2 cellular contexts compared by ENCODE assay signal in the genomic region with DNA sequence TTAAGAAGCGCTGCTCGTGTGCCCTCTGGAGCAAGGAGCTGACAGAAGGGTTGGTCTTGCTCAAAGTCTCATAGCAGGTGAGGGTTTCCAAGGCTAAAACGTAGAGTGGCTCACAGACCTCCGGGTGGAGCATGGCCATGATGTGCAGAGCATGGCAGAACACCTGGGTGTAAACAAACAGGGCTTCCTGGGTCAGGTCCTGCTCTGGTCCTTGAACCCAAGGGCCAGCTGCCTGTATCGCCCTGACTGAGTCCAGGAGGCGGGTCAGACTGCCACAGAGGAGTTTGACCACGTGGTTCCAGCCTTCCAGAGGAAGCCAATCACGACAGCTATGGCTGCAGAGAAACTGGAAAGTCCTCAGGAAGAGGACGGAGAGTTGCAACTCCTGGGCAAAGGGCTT.
TF ChIP-seq lines count a peak whose summit lies in the region.

No MANE protein-coding gene starts in this region.

TF ChIP-seq in WTC11, 78 proteins besides CTCF, POLR2A, EP300 and RAD21:
- TF ChIP-seq, protein P1, sequence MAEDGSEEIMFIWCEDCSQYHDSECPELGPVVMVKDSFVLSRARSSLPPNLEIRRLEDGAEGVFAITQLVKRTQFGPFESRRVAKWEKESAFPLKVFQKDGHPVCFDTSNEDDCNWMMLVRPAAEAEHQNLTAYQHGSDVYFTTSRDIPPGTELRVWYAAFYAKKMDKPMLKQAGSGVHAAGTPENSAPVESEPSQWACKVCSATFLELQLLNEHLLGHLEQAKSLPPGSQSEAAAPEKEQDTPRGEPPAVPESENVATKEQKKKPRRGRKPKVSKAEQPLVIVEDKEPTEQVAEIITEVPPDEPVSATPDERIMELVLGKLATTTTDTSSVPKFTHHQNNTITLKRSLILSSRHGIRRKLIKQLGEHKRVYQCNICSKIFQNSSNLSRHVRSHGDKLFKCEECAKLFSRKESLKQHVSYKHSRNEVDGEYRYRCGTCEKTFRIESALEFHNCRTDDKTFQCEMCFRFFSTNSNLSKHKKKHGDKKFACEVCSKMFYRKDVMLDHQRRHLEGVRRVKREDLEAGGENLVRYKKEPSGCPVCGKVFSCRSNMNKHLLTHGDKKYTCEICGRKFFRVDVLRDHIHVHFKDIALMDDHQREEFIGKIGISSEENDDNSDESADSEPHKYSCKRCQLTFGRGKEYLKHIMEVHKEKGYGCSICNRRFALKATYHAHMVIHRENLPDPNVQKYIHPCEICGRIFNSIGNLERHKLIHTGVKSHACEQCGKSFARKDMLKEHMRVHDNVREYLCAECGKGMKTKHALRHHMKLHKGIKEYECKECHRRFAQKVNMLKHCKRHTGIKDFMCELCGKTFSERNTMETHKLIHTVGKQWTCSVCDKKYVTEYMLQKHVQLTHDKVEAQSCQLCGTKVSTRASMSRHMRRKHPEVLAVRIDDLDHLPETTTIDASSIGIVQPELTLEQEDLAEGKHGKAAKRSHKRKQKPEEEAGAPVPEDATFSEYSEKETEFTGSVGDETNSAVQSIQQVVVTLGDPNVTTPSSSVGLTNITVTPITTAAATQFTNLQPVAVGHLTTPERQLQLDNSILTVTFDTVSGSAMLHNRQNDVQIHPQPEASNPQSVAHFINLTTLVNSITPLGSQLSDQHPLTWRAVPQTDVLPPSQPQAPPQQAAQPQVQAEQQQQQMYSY (CRISPR knock-in tag; IDR thresholded peaks at IDR 0.05), result 0 out of 2 replicates have a peak, but pooled peaks have one; percentile 8
- no peak for TF ChIP-seq ZNF317 (CRISPR knock-in tag; IDR thresholded peaks at IDR 0.05; ENCODE audit: borderline replicate concordance, low read depth)

TF ChIP-seq in HepG2, 621 proteins besides CTCF, POLR2A, EP300 and RAD21 (continues in another document):
- TF ChIP-seq ZNF343 (CRISPR knock-in tag; IDR thresholded peaks at IDR 0.05) (no peak), ZC3H13 (CRISPR knock-in tag; IDR thresholded peaks at IDR 0.05) (0 out of 2 replicates have a peak, but pooled peaks have one; percentile 39), BORCS8-MEF2B (CRISPR knock-in tag; IDR thresholded peaks at IDR 0.05) (0 out of 2 replicates have a peak, but pooled peaks have one; percentile 47), NPAS2 (CRISPR knock-in tag; IDR thresholded peaks at IDR 0.05; ENCODE audit: borderline replicate concordance) (no peak), PITX1 (CRISPR knock-in tag; IDR thresholded peaks at IDR 0.05) (no peak), MTA1 (CRISPR knock-in tag; IDR thresholded peaks at IDR 0.05; ENCODE audit: borderline replicate concordance) (no peak), PPARG (CRISPR knock-in tag; conservative IDR thresholded peaks at IDR 0.05) (no peak), FOXA3 (CRISPR knock-in tag; IDR thresholded peaks at IDR 0.05) (peak; percentile 55), NR2F1 (CRISPR knock-in tag; IDR thresholded peaks at IDR 0.05) (0 out of 4 replicates have a peak, but pooled peaks of 1 of the 2 experiments have one; percentile 32), FOXP1 (IDR thresholded peaks at IDR 0.05) (no peak), FOXP1 (CRISPR knock-in tag; IDR thresholded peaks at IDR 0.05) (0 out of 2 replicates have a peak, but pooled peaks have one; percentile 41), ZMYM4 (CRISPR knock-in tag; IDR thresholded peaks at IDR 0.05) (peak; percentile 60), SP5 (CRISPR knock-in tag; IDR thresholded peaks at IDR 0.05; ENCODE audit: borderline replicate concordance, low read depth) (peak; percentile 42; the same call in 1 of the 2 replicates), NFKB2 (CRISPR knock-in tag; IDR thresholded peaks at IDR 0.05; ENCODE audit: borderline replicate concordance) (peak; percentile 62; the same call in 1 of the 2 replicates), SKI (IDR thresholded peaks at IDR 0.05; ENCODE audit: partially characterized antibody) (no peak), PLRG1 (conservative IDR thresholded peaks at IDR 0.05) (no peak), SALL1 (CRISPR knock-in tag; IDR thresholded peaks at IDR 0.05) (peak; percentile 44; the same call in 1 of the 2 replicates), ARNT (IDR thresholded peaks at IDR 0.05) (no peak), ZMYM2 (CRISPR knock-in tag; IDR thresholded peaks at IDR 0.05) (0 out of 2 replicates have a peak, but pooled peaks have one; percentile 25), ZNF644 (CRISPR knock-in tag; IDR thresholded peaks at IDR 0.05; ENCODE audit: low read depth) (0 out of 2 replicates have a peak, but pooled peaks have one; percentile 11), RARA (CRISPR knock-in tag; IDR thresholded peaks at IDR 0.05) (peak; percentile 55; the same call in 1 of the 2 replicates), GABPB1 (CRISPR knock-in tag; IDR thresholded peaks at IDR 0.05) (0 out of 2 replicates have a peak, but pooled peaks have one; percentile 22), KMT2A (CRISPR knock-in tag; IDR thresholded peaks at IDR 0.05) (peak; percentile 33; the same call in 1 of the 2 replicates)
- TF ChIP-seq, protein P2, sequence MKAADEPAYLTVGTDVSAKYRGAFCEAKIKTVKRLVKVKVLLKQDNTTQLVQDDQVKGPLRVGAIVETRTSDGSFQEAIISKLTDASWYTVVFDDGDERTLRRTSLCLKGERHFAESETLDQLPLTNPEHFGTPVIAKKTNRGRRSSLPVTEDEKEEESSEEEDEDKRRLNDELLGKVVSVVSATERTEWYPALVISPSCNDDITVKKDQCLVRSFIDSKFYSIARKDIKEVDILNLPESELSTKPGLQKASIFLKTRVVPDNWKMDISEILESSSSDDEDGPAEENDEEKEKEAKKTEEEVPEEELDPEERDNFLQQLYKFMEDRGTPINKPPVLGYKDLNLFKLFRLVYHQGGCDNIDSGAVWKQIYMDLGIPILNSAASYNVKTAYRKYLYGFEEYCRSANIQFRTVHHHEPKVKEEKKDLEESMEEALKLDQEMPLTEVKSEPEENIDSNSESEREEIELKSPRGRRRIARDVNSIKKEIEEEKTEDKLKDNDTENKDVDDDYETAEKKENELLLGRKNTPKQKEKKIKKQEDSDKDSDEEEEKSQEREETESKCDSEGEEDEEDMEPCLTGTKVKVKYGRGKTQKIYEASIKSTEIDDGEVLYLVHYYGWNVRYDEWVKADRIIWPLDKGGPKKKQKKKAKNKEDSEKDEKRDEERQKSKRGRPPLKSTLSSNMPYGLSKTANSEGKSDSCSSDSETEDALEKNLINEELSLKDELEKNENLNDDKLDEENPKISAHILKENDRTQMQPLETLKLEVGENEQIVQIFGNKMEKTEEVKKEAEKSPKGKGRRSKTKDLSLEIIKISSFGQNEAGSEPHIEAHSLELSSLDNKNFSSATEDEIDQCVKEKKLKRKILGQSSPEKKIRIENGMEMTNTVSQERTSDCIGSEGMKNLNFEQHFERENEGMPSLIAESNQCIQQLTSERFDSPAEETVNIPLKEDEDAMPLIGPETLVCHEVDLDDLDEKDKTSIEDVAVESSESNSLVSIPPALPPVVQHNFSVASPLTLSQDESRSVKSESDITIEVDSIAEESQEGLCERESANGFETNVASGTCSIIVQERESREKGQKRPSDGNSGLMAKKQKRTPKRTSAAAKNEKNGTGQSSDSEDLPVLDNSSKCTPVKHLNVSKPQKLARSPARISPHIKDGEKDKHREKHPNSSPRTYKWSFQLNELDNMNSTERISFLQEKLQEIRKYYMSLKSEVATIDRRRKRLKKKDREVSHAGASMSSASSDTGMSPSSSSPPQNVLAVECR (CRISPR knock-in tag; IDR thresholded peaks at IDR 0.05; ENCODE audit: borderline replicate concordance), result peak; percentile 68; the same call in 1 of the 2 replicates
- TF ChIP-seq, protein P3, sequence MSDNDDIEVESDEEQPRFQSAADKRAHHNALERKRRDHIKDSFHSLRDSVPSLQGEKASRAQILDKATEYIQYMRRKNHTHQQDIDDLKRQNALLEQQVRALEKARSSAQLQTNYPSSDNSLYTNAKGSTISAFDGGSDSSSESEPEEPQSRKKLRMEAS (IDR thresholded peaks at IDR 0.05), result peak; percentile 59
- TF ChIP-seq, protein P4, sequence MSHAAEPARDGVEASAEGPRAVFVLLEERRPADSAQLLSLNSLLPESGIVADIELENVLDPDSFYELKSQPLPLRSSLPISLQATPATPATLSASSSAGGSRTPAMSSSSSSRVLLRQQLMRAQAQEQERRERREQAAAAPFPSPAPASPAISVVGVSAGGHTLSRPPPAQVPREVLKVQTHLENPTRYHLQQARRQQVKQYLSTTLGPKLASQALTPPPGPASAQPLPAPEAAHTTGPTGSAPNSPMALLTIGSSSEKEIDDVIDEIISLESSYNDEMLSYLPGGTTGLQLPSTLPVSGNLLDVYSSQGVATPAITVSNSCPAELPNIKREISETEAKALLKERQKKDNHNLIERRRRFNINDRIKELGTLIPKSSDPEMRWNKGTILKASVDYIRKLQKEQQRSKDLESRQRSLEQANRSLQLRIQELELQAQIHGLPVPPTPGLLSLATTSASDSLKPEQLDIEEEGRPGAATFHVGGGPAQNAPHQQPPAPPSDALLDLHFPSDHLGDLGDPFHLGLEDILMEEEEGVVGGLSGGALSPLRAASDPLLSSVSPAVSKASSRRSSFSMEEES (CRISPR knock-in tag; IDR thresholded peaks at IDR 0.05), result no peak
- TF ChIP-seq, protein P5, sequence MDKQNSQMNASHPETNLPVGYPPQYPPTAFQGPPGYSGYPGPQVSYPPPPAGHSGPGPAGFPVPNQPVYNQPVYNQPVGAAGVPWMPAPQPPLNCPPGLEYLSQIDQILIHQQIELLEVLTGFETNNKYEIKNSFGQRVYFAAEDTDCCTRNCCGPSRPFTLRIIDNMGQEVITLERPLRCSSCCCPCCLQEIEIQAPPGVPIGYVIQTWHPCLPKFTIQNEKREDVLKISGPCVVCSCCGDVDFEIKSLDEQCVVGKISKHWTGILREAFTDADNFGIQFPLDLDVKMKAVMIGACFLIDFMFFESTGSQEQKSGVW (CRISPR knock-in tag; IDR thresholded peaks at IDR 0.05; ENCODE audit: borderline replicate concordance), result no peak
- TF ChIP-seq, protein P6, sequence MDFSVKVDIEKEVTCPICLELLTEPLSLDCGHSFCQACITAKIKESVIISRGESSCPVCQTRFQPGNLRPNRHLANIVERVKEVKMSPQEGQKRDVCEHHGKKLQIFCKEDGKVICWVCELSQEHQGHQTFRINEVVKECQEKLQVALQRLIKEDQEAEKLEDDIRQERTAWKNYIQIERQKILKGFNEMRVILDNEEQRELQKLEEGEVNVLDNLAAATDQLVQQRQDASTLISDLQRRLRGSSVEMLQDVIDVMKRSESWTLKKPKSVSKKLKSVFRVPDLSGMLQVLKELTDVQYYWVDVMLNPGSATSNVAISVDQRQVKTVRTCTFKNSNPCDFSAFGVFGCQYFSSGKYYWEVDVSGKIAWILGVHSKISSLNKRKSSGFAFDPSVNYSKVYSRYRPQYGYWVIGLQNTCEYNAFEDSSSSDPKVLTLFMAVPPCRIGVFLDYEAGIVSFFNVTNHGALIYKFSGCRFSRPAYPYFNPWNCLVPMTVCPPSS (IDR thresholded peaks at IDR 0.05), result no peak
- TF ChIP-seq, protein P7, sequence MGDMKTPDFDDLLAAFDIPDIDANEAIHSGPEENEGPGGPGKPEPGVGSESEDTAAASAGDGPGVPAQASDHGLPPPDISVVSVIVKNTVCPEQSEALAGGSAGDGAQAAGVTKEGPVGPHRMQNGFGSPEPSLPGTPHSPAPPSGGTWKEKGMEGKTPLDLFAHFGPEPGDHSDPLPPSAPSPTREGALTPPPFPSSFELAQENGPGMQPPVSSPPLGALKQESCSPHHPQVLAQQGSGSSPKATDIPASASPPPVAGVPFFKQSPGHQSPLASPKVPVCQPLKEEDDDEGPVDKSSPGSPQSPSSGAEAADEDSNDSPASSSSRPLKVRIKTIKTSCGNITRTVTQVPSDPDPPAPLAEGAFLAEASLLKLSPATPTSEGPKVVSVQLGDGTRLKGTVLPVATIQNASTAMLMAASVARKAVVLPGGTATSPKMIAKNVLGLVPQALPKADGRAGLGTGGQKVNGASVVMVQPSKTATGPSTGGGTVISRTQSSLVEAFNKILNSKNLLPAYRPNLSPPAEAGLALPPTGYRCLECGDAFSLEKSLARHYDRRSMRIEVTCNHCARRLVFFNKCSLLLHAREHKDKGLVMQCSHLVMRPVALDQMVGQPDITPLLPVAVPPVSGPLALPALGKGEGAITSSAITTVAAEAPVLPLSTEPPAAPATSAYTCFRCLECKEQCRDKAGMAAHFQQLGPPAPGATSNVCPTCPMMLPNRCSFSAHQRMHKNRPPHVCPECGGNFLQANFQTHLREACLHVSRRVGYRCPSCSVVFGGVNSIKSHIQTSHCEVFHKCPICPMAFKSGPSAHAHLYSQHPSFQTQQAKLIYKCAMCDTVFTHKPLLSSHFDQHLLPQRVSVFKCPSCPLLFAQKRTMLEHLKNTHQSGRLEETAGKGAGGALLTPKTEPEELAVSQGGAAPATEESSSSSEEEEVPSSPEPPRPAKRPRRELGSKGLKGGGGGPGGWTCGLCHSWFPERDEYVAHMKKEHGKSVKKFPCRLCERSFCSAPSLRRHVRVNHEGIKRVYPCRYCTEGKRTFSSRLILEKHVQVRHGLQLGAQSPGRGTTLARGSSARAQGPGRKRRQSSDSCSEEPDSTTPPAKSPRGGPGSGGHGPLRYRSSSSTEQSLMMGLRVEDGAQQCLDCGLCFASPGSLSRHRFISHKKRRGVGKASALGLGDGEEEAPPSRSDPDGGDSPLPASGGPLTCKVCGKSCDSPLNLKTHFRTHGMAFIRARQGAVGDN (CRISPR knock-in tag; IDR thresholded peaks at IDR 0.05), result peak; percentile 80
- TF ChIP-seq, protein P8, sequence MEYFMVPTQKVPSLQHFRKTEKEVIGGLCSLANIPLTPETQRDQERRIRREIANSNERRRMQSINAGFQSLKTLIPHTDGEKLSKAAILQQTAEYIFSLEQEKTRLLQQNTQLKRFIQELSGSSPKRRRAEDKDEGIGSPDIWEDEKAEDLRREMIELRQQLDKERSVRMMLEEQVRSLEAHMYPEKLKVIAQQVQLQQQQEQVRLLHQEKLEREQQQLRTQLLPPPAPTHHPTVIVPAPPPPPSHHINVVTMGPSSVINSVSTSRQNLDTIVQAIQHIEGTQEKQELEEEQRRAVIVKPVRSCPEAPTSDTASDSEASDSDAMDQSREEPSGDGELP (IDR thresholded peaks at IDR 0.05; ENCODE audit: borderline replicate concordance, low read depth), result peak; percentile 45; the same call in 1 of the 2 replicates
- TF ChIP-seq, protein P9, sequence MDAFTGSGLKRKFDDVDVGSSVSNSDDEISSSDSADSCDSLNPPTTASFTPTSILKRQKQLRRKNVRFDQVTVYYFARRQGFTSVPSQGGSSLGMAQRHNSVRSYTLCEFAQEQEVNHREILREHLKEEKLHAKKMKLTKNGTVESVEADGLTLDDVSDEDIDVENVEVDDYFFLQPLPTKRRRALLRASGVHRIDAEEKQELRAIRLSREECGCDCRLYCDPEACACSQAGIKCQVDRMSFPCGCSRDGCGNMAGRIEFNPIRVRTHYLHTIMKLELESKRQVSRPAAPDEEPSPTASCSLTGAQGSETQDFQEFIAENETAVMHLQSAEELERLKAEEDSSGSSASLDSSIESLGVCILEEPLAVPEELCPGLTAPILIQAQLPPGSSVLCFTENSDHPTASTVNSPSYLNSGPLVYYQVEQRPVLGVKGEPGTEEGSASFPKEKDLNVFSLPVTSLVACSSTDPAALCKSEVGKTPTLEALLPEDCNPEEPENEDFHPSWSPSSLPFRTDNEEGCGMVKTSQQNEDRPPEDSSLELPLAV (CRISPR knock-in tag; conservative IDR thresholded peaks at IDR 0.05; ENCODE audit: low read depth), result no peak
- TF ChIP-seq, protein P10, sequence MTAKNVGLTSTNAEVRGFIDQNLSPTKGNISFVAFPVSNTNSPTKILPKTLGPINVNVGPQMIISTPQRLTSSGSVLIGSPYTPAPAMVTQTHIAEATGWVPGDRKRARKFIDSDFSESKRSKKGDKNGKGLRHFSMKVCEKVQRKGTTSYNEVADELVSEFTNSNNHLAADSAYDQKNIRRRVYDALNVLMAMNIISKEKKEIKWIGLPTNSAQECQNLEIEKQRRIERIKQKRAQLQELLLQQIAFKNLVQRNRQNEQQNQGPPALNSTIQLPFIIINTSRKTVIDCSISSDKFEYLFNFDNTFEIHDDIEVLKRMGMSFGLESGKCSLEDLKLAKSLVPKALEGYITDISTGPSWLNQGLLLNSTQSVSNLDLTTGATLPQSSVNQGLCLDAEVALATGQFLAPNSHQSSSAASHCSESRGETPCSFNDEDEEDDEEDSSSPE (CRISPR knock-in tag; IDR thresholded peaks at IDR 0.05), result 0 out of 2 replicates have a peak, but pooled peaks have one; percentile 21
